In genomic region chr6:89311853-89312531, GRCh38 we compare ENCODE assay signal across 8 cellular contexts. TPM values are rescaled to one million over a fixed set of nuclear protein-coding genes. Genes with fewer than 3 reads are reported as not detected.
DNase-seq lines count a peak whose midpoint lies in the region; ATAC-seq, FAIRE-seq and TF ChIP-seq lines count a peak whose summit lies in the region.

No MANE protein-coding gene starts in this region.

- dilution Hi-C loops in mammary epithelial cell (cut with HindIII; ENCODE audit: low sequenced_read_pairs) = no loop called here

- peaks cover 3% of the 10 kb centered on the region for H3K27me3 ChIP-seq in mammary epithelial cell (ENCODE audit: insufficient read depth, low read length)
- H3K27me3 ChIP-seq in small intestine (ENCODE audit: control insufficient read depth in 2 of 2, insufficient read depth in 2 of 2, low read length in 2 of 2) = no peaks in the 10 kb centered on the region

- no peaks in the 10 kb centered on the region for H3K4me1 ChIP-seq in mammary epithelial cell (ENCODE audit: insufficient read depth, low read length)
- H3K4me1 ChIP-seq in small intestine (ENCODE audit: control insufficient read depth in 2 of 2, insufficient read depth in 1 of 2, low read depth in 1 of 2, low read length in 1 of 2) = peaks cover 0 to 5% of the 10 kb centered on the region in 2 donors

- peak overlapping the region; percentile 16 for H3K4me2 ChIP-seq in mammary epithelial cell (ENCODE audit: insufficient read depth, low read depth, low read length)

- H3K4me3 ChIP-seq in mammary epithelial cell (replicated peaks in 1 of 3; ENCODE audit: insufficient read depth in 1 of 3, low read depth in 2 of 3, low read length in 3 of 3) = no peak overlapping the region
- no peak overlapping the region for H3K4me3 ChIP-seq in small intestine (ENCODE audit: low read depth in 1 of 2, low read length in 2 of 2)

- 42% methylated on average over 8 of the region's 9 CpGs for WGBS in mammary epithelial cell (ENCODE audit: low coverage, missing lambda C conversion rate)
- 25 to 51% (median 44%) methylated on average over 9 of the region's 9 CpGs for WGBS in small intestine, 3 donors

- no peak overlapping the region for H3K4me3 Mint-ChIP-seq in stimulated activated effector memory CD8-positive, alpha-beta T cell treated with anti-CD3 and anti-CD28 coated beads, Interleukin-12 subunit alpha, Interleukin-12 subunit beta, amount 100 ng/mL, for 72 hours

- H3K9ac ChIP-seq in mammary epithelial cell (ENCODE audit: insufficient read depth, low read length) = no peak overlapping the region

- peak; percentile 68 for DNase-seq in AG08395 (ENCODE audit: low spot score)
- peak; percentile 84 for DNase-seq in M059J (ENCODE audit: low read depth)
- no peak for DNase-seq in mammary epithelial cell
- DNase-seq in inferior parietal cortex (ENCODE audit: extremely low spot score) = peak; percentile 49
- DNase-seq in small intestine = peak; percentile 36
- no peak for DNase-seq in stimulated activated effector memory CD8-positive, alpha-beta T cell treated with anti-CD3 and anti-CD28 coated beads, Interleukin-12 subunit alpha, Interleukin-12 subunit beta, amount 100 ng/mL, for 72 hours (ENCODE audit: low spot score in 2 of 2)
- DNase-seq in NCI-H1436 treated with DMSO at 0.1 percent for 48 hours (lab: John Stamatoyannopoulos, UW) = no peak

- no peaks in the 10 kb centered on the region for H3K79me2 ChIP-seq in mammary epithelial cell (ENCODE audit: insufficient read depth, low read length)

- no peaks in the 10 kb centered on the region for H3K9me3 Mint-ChIP-seq in stimulated activated effector memory CD8-positive, alpha-beta T cell treated with anti-CD3 and anti-CD28 coated beads, Interleukin-12 subunit alpha, Interleukin-12 subunit beta, amount 100 ng/mL, for 72 hours

- FAIRE-seq in small intestine (lab: Jason Lieb, UNC) = no peak

- no peak for ATAC-seq in GM19397 (IDR thresholded peaks at IDR 0.05; ENCODE audit: unreplicated experiment)
- ATAC-seq in stimulated activated effector memory CD8-positive, alpha-beta T cell treated with anti-CD3 and anti-CD28 coated beads, Interleukin-12 subunit alpha, Interleukin-12 subunit beta, amount 100 ng/mL, for 72 hours = no peak

- H3K9me3 ChIP-seq in mammary epithelial cell (replicated peaks; ENCODE audit: insufficient read depth, low read length) (no peaks in the 10 kb centered on the region), small intestine (ENCODE audit: control insufficient read depth, low read depth) (no peaks in the 10 kb centered on the region)

- H3K36me3 ChIP-seq in mammary epithelial cell (ENCODE audit: insufficient read depth, low read length) (no peaks in the 10 kb centered on the region), small intestine (ENCODE audit: control insufficient read depth in 2 of 2, insufficient read depth in 2 of 2, low read length in 2 of 2) (no peaks in the 10 kb centered on the region)

- no TSS peak for BruUV-seq in mammary epithelial cell (replicated peaks; lab: Mats Ljungman, UMichigan)

- peaks cover 6% of the 10 kb centered on the region for H3K36me3 Mint-ChIP-seq in stimulated activated effector memory CD8-positive, alpha-beta T cell treated with anti-CD3 and anti-CD28 coated beads, Interleukin-12 subunit alpha, Interleukin-12 subunit beta, amount 100 ng/mL, for 72 hours

- no peaks in the 10 kb centered on the region for H4K20me1 ChIP-seq in mammary epithelial cell (ENCODE audit: insufficient read depth, low read length)

- H3K27ac Mint-ChIP-seq in stimulated activated effector memory CD8-positive, alpha-beta T cell treated with anti-CD3 and anti-CD28 coated beads, Interleukin-12 subunit alpha, Interleukin-12 subunit beta, amount 100 ng/mL, for 72 hours = no peak overlapping the region

- no peak overlapping the region for H2AFZ ChIP-seq in mammary epithelial cell (ENCODE audit: low read depth, low read length)

- in situ Hi-C loops in mammary epithelial cell (cut with MboI; ENCODE audit: low sequenced_read_pairs in 2 of 2) = no loop called here

- H3K4me1 Mint-ChIP-seq in stimulated activated effector memory CD8-positive, alpha-beta T cell treated with anti-CD3 and anti-CD28 coated beads, Interleukin-12 subunit alpha, Interleukin-12 subunit beta, amount 100 ng/mL, for 72 hours = peaks cover 8% of the 10 kb centered on the region

- CTCF ChIA-PET in mammary epithelial cell (lab: Charles Lee; ENCODE audit: low non-redundant PET) = no interaction called here

- intact Hi-C loops in mammary epithelial cell (cut with micrococcal nuclease) = no loop called here

- no peak overlapping the region for H3K27ac ChIP-seq in mammary epithelial cell (ENCODE audit: insufficient read depth, low read depth, low read length)
- H3K27ac ChIP-seq in small intestine (ENCODE audit: low read depth in 1 of 2, low read length in 1 of 2) = peak overlapping the region in 1 of 2 donors; percentile 2

- TF ChIP-seq CTCF in mammary epithelial cell (conservative IDR thresholded peaks at IDR 0.05 in 1 of 2, IDR thresholded peaks at IDR 0.05 in 1 of 2; ENCODE audit: extremely low read depth in 1 of 2, insufficient read depth in 1 of 2, low read depth in 1 of 2, low read length in 2 of 2) = peak; percentile 25 to 58

RNA-seq across cellular contexts. Expression of gene GABRR2, which starts 3.1 kb away (rescaled TPM):
- total RNA-seq in M059J (2014; rRNA removed; shearing (Covaris generic)) = 0.25 TPM in 1 of 2 replicates, not detected in the other
- total RNA-seq in mammary epithelial cell = not detected
- polyA plus RNA-seq in mammary epithelial cell (not detected), small intestine (under 1 TPM; 0.33 to 0.81 (median 0.67) TPM)
- polyA minus RNA-seq in mammary epithelial cell = not detected

RNA-seq across cellular contexts. Expression of gene UBE2J1, which starts 40.5 kb away (rescaled TPM):
- 18.6 and 28.8 TPM in 2 replicates for total RNA-seq in M059J (2014; rRNA removed; shearing (Covaris generic))
- total RNA-seq in mammary epithelial cell = 10 to 100 TPM; 22.9 to 25.3 TPM
- polyA plus RNA-seq in mammary epithelial cell (15.1 TPM), small intestine (10 to 100 TPM; 34.1 to 65.1 (median 43.6) TPM)
- 11.0 TPM for polyA minus RNA-seq in mammary epithelial cell

Comparison
In these comparisons a context has a peak if more than half of its experiments do, and no peak if none do; other contexts are left out.
1. DNase-seq: peak in AG08395 (single experiment), M059J (single experiment), inferior parietal cortex (single experiment) and small intestine (single experiment); none in mammary epithelial cell (single experiment), stimulated activated effector memory CD8-positive, alpha-beta T cell treated with anti-CD3 and anti-CD28 coated beads, Interleukin-12 subunit alpha, Interleukin-12 subunit beta, amount 100 ng/mL, for 72 hours (0 of 2) and NCI-H1436 treated with DMSO at 0.1 percent for 48 hours (single experiment).